12 cellular contexts compared by ENCODE assay signal in genomic region chr9:128439273-128439672, GRCh38. TPM values are rescaled to one million over a fixed set of nuclear protein-coding genes. Genes with fewer than 3 reads are reported as not detected.
DNase-seq lines count a peak whose midpoint lies in the region; ATAC-seq and TF ChIP-seq lines count a peak whose summit lies in the region.
"Had no signal": no experiment of that assay in that cellular context is flagged by ENCODE, and none has a peak within 500 bp of the region (broad histone marks: within the 10 kb centered on the region; RNA-seq: fewer than 3 reads in every experiment).

No MANE protein-coding gene starts in this region.

- H3K27ac ChIP-seq in left ventricle myocardium inferior (replicated peaks) (peak overlapping the region; percentile 49), heart right ventricle (peak overlapping the region in 3 of 10 donors; percentile 1 to 56 (median 2)), substantia nigra (ENCODE audit: low read depth, low read length, poor library complexity, severe bottlenecking) (peak overlapping the region; percentile 65), foreskin keratinocyte (no peak overlapping the region)
- H3K27ac ChIP-seq: Peyer's patch had no signal

- H3K27me3 Mint-ChIP-seq in effector memory CD8-positive, alpha-beta T cell, result no peaks in the 10 kb centered on the region
- H3K27me3 Mint-ChIP-seq: CD4-positive, alpha-beta T cell had no signal

- no peak overlapping the region for H3K4me3 ChIP-seq in left ventricle myocardium inferior
- H3K4me3 ChIP-seq in heart right ventricle, result no peak overlapping the region
- H3K4me3 ChIP-seq: A549, Peyer's patch had no signal

- intact Hi-C loops in left ventricle myocardium inferior (cut with micrococcal nuclease) (no loop called here), heart right ventricle (cut with DNase I) (loop anchor here in 2 of 10 donors (2.0 kb wide), 1 partner anchor 16 kb away; no protein-coding TSS in a partner anchor)

- no peaks in the 10 kb centered on the region for H3K9me3 ChIP-seq in left ventricle myocardium inferior (replicated peaks)
- H3K9me3 ChIP-seq in heart right ventricle, result no peaks in the 10 kb centered on the region
- H3K9me3 ChIP-seq: A549, Peyer's patch had no signal

- peaks cover 4 to 7% of the 10 kb centered on the region in 2 donors for H3K4me1 Mint-ChIP-seq in effector memory CD8-positive, alpha-beta T cell (ENCODE audit: low read depth in 2 of 2)

- H3K9me3 Mint-ChIP-seq in effector memory CD8-positive, alpha-beta T cell, result no peaks in the 10 kb centered on the region
- H3K9me3 Mint-ChIP-seq: CD4-positive, alpha-beta T cell; H9 had no signal

- H3K27me3 ChIP-seq in left ventricle myocardium inferior (ENCODE audit: low read depth) (no peaks in the 10 kb centered on the region), heart right ventricle (no peaks in the 10 kb centered on the region), foreskin keratinocyte (no peaks in the 10 kb centered on the region)
- H3K27me3 ChIP-seq: Peyer's patch had no signal

- H3K4me1 ChIP-seq in left ventricle myocardium inferior (peaks cover 8% of the 10 kb centered on the region), heart right ventricle (peaks cover 0 to 14% (median 8%) of the 10 kb centered on the region in 9 donors), foreskin keratinocyte (no peaks in the 10 kb centered on the region)
- H3K4me1 ChIP-seq: Peyer's patch had no signal

- no peak overlapping the region for H3K4me3 Mint-ChIP-seq in effector memory CD8-positive, alpha-beta T cell
- H3K4me3 Mint-ChIP-seq: CD4-positive, alpha-beta T cell; H9 had no signal

- no peak for TF ChIP-seq CTCF in left ventricle myocardium inferior (IDR thresholded peaks at IDR 0.05; ENCODE audit: borderline replicate concordance)
- TF ChIP-seq CTCF in heart right ventricle (IDR thresholded peaks at IDR 0.05), result no peak
- TF ChIP-seq CTCF in foreskin keratinocyte (conservative IDR thresholded peaks at IDR 0.05), result no peak

- no peak for DNase-seq in left ventricle myocardium inferior
- DNase-seq in heart right ventricle, result no peak
- DNase-seq in NCI-H2171 (lab: John Stamatoyannopoulos, UW), result peak; percentile 72
- DNase-seq in effector memory CD8-positive, alpha-beta T cell, result no peak
- no peak for DNase-seq in substantia nigra (lab: John Stamatoyannopoulos, UW)
- DNase-seq in NCI-H2029 treated with DMSO at 0.1 percent for 48 hours (lab: John Stamatoyannopoulos, UW), result no peak
- no peak for DNase-seq in foreskin keratinocyte

- 83 to 86% methylated on average over 7 of the region's 7 CpGs for WGBS in heart right ventricle, 2 donors

- ATAC-seq in heart right ventricle (no peak), HG03025 (IDR thresholded peaks at IDR 0.05; ENCODE audit: low FRiP score, unreplicated experiment) (no peak), foreskin keratinocyte (no peak)
- ATAC-seq in effector memory CD8-positive, alpha-beta T cell (replicated peaks), result peak; percentile 25

- H3K27ac Mint-ChIP-seq in effector memory CD8-positive, alpha-beta T cell, result no peak overlapping the region
- H3K27ac Mint-ChIP-seq: CD4-positive, alpha-beta T cell; H9 had no signal

- H3K36me3 ChIP-seq in left ventricle myocardium inferior, result no peaks in the 10 kb centered on the region
- peaks cover 0 to 7% (median 0%) of the 10 kb centered on the region in 9 donors for H3K36me3 ChIP-seq in heart right ventricle
- H3K36me3 ChIP-seq: Peyer's patch had no signal

- H3K36me3 Mint-ChIP-seq in effector memory CD8-positive, alpha-beta T cell (ENCODE audit: insufficient read depth), result no peaks in the 10 kb centered on the region

RNA-seq across cellular contexts. Expression of gene ODF2, which starts 16.5 kb away (rescaled TPM):
- total RNA-seq in left ventricle myocardium inferior, result 16.7 TPM
- 10 to 100 TPM; 10.9 to 17.1 (median 14.8) TPM for total RNA-seq in heart right ventricle
- 10 to 100 TPM; 13.2 to 19.7 TPM for polyA plus RNA-seq in heart right ventricle
- total RNA-seq in foreskin keratinocyte, result 37.1 and 40.0 TPM in 2 replicates
- 18.2 and 20.2 TPM in 2 replicates for polyA plus RNA-seq in foreskin keratinocyte

RNA-seq across cellular contexts. Expression of gene CERCAM, which starts 18.6 kb away (rescaled TPM):
- 8.5 TPM for total RNA-seq in left ventricle myocardium inferior
- 10 to 100 TPM in 5 of 10 donors, 1 to 10 TPM in 5; 3.5 to 30.4 (median 10.0) TPM for total RNA-seq in heart right ventricle
- polyA plus RNA-seq in heart right ventricle, result 10 to 100 TPM; 10.6 to 11.3 TPM
- 39.7 and 46.4 TPM in 2 replicates for total RNA-seq in foreskin keratinocyte
- polyA plus RNA-seq in foreskin keratinocyte, result 41.6 and 54.5 TPM in 2 replicates
